In genomic region chr4:6960628-6961027, GRCh38 we compare ENCODE assay signal across 1 cellular context.
TF ChIP-seq lines count a peak whose summit lies in the region.

No MANE protein-coding gene starts in this region.

TF ChIP-seq in H1, 55 proteins besides CTCF, POLR2A, EP300 and RAD21 (continued from another document):
- TF ChIP-seq CHD7 (IDR thresholded peaks at IDR 0.05; ENCODE audit: insufficient replicate concordance, low read length) (no peak), SIN3A (conservative IDR thresholded peaks at IDR 0.05 in 1 of 2, IDR thresholded peaks at IDR 0.05 in 1 of 2; ENCODE audit: low read depth in 1 of 2, low read length in 2 of 2) (no peak), CHD1 (IDR thresholded peaks at IDR 0.05; ENCODE audit: low read depth, low read length) (no peak), EZH2 (IDR thresholded peaks at IDR 0.05; ENCODE audit: low read depth, low read length, severe bottlenecking) (no peak), RXRA (IDR thresholded peaks at IDR 0.05; ENCODE audit: insufficient read depth, low read depth, low read length) (no peak)
